15 cellular contexts compared by ENCODE assay signal in the genomic region with DNA sequence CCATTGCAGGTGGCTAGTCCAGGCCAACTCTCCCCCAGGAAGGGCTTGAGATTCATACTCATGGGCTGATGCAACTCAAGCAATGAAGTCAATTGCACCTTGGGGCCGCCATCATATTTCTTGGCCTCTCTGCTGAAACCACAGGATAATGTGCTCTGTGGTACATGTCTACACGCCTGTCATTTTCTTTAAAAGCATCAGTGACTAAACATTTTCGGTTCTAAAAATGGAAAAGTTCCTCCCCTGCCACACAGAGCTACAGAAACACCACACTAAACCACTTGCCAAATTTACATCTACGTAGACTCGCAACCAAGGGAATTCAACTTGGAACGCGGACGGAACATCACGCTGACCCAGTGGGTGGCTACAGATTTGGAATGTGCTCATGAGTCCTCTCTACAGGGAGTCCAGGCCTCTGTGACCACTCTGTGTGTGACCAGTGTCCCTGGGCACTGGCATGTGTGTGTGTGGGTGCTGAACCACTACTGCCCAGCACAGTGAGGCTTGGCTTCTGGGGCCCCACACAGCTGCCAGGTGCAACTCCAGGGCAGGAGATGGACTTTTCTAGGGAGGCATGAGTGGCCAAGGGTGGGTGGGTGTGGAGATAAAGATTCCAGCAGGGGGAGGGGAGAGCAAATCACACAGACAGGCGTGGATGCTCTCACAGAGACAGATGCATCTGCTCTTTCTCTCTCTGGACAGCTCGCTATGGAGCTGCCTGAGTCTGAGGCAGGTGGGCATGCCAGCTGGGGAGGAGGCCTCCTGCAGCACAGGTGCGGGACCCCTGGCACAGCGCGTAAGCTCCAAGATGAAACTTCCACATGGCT.
"Had no signal": no experiment of that assay in that cellular context is flagged by ENCODE, and none has a peak within 500 bp of the region (broad histone marks: within the 10 kb centered on the region; RNA-seq: fewer than 3 reads in every experiment).

No MANE protein-coding gene starts in this region.

- H3K27ac ChIP-seq: body of pancreas, foreskin keratinocyte, tibial artery, vagina had no signal

- H3K9me3 ChIP-seq: body of pancreas, tibial artery, vagina had no signal

- H3K36me3 ChIP-seq: tibial artery, vagina had no signal

- DNase-seq: activated B cell treated with CpG ODN at 0.5 μM for 24 hours; activated CD4-positive, alpha-beta T cell treated with anti-CD3 and anti-CD28 coated beads, Interleukin-2, amount 10 ng/mL, durations not matched to agents 24 days and 14 days; activated CD8-positive, alpha-beta memory T cell treated with anti-CD3 and anti-CD28 coated beads for 24 hours; activated gamma-delta T cell treated with Interleukin-2 at 50 U/mL for 16 hours; amniotic stem cell; body of pancreas; central memory CD4-positive, alpha-beta T cell; effector memory CD4-positive, alpha-beta T cell; foreskin keratinocyte; nephron progenitor cell; retina; stimulated activated CD4-positive, alpha-beta T cell treated with anti-CD3 and anti-CD28 coated beads, Interleukin-4, amount 100 ng/mL, for 1 hour; stimulated activated naive B cell treated with anti-CD40 and anti-IgM and Interleukin-4, amounts not matched to agents 10 μg/mL and 1 μg/mL and 100 μg/mL, for 72 hours; tibial artery had no signal

- H3K27me3 ChIP-seq: body of pancreas had no signal

- H3K4me3 ChIP-seq: body of pancreas, tibial artery, vagina had no signal

- ATAC-seq: body of pancreas; foreskin keratinocyte; stimulated activated naive B cell treated with anti-CD40 and anti-IgM and Interleukin-4, amounts not matched to agents 10 μg/mL and 1 μg/mL and 100 μg/mL, for 72 hours had no signal

- H3K4me1 ChIP-seq: body of pancreas, foreskin keratinocyte had no signal
